In the genomic region with DNA sequence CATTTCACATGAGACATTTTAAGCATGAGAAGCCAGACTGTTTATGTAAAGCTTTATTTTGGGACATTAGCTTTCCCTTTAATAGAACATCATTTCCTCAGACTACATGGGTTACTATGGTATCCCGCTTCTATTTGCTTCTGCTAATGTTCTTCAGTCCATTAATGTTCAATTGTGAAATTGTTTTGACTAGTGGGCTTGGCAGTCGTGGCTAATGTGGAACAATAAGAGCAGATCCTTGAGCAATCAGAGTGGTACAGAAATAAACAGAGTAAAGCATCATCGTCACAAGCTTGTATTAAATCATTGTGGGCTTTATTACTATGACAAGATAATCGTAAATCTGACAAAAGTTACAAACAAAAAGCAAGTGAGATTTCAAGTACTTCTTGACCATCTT, we compare ENCODE assay signal across 14 cellular contexts.
DNase-seq lines count a peak whose midpoint lies in the region; TF ChIP-seq lines count a peak whose summit lies in the region.
"Had no signal": no experiment of that assay in that cellular context is flagged by ENCODE, and none has a peak within 500 bp of the region (broad histone marks: within the 10 kb centered on the region; RNA-seq: fewer than 3 reads in every experiment).

No MANE protein-coding gene starts in this region.

- H3K4me1 ChIP-seq in breast epithelium, result no peaks in the 10 kb centered on the region
- H3K4me1 ChIP-seq in uterus, result no peaks in the 10 kb centered on the region
- no peaks in the 10 kb centered on the region for H3K4me1 ChIP-seq in OCI-LY7 (ENCODE audit: insufficient read depth, low read length, poor library complexity, severe bottlenecking)

- H3K4me3 ChIP-seq in breast epithelium, result no peak overlapping the region
- no peak overlapping the region for H3K4me3 ChIP-seq in foreskin fibroblast (ENCODE audit: low read depth in 1 of 2, low read length in 2 of 2)
- H3K4me3 ChIP-seq in uterus, result no peak overlapping the region
- H3K4me3 ChIP-seq in OCI-LY7 (ENCODE audit: low read depth, low read length, poor library complexity, severe bottlenecking), result no peak overlapping the region
- H3K4me3 ChIP-seq: K562 had no signal

- H3K27ac Mint-ChIP-seq in MCF 10A (ENCODE audit: low read depth, unreplicated experiment), result peak overlapping the region; percentile 46
- H3K27ac Mint-ChIP-seq: activated naive CD8-positive, alpha-beta T cell; effector memory CD8-positive, alpha-beta T cell had no signal

- H3K4me3 Mint-ChIP-seq in MCF 10A (ENCODE audit: unreplicated experiment), result no peak overlapping the region
- H3K4me3 Mint-ChIP-seq: activated naive CD8-positive, alpha-beta T cell; effector memory CD8-positive, alpha-beta T cell; naive B cell had no signal

- CTCF ChIA-PET in MCF 10A (lab: Yijun Ruan, JAX), result no interaction called here
- CTCF ChIA-PET in OCI-LY7 (lab: Charles Lee; ENCODE audit: unreplicated experiment), result no interaction called here

- H3K27me3 Mint-ChIP-seq in MCF 10A (ENCODE audit: insufficient read depth, unreplicated experiment), result no peaks in the 10 kb centered on the region
- H3K27me3 Mint-ChIP-seq: activated naive CD8-positive, alpha-beta T cell; effector memory CD8-positive, alpha-beta T cell; naive B cell had no signal

- TF ChIP-seq POLR2A in breast epithelium (IDR thresholded peaks at IDR 0.05) (no peak), uterus (IDR thresholded peaks at IDR 0.05) (no peak)

- peaks cover 28% of the 10 kb centered on the region for H3K4me1 Mint-ChIP-seq in MCF 10A (ENCODE audit: insufficient read depth, unreplicated experiment)
- H3K4me1 Mint-ChIP-seq: naive B cell had no signal

- no peaks in the 10 kb centered on the region for H4K20me1 ChIP-seq in OCI-LY7 (ENCODE audit: insufficient read depth, low read length)

- H3K9me2 ChIP-seq in OCI-LY7 (ENCODE audit: insufficient read depth, low read length), result no peaks in the 10 kb centered on the region

- H3K9me3 ChIP-seq in breast epithelium (no peaks in the 10 kb centered on the region), uterus (no peaks in the 10 kb centered on the region), OCI-LY7 (ENCODE audit: low read length) (no peaks in the 10 kb centered on the region)

- peak; percentile 86 for DNase-seq in MCF 10A (ENCODE audit: unreplicated experiment)
- DNase-seq in breast epithelium (ENCODE audit: low spot score in 2 of 2), result no peak
- DNase-seq in NCI-H774 (lab: John Stamatoyannopoulos, UW), result peak; percentile 68
- DNase-seq in foreskin fibroblast, result peak; percentile 62
- DNase-seq in uterus, result peak; percentile 41 to 80
- DNase-seq in GM10266 (ENCODE audit: extremely low spot score), result no peak
- no peak for DNase-seq in occipital lobe (lab: John Stamatoyannopoulos, UW)
- no peak for DNase-seq in OCI-LY7 (ENCODE audit: low spot score)
- DNase-seq: AML-193; effector memory CD8-positive, alpha-beta T cell; naive B cell; stimulated activated CD4-positive, alpha-beta T cell treated with anti-CD3 and anti-CD28 coated beads, Interleukin-12 subunit alpha, Interleukin-12 subunit beta, amount 100 ng/mL, for 4 hours had no signal

- H3K27me3 ChIP-seq in breast epithelium (no peaks in the 10 kb centered on the region), uterus (no peaks in the 10 kb centered on the region)

- BruUV-seq in MCF 10A (replicated peaks; lab: Mats Ljungman, UMichigan), result no TSS peak
- BruUV-seq in OCI-LY7 (replicated peaks; lab: Mats Ljungman, UMichigan), result no TSS peak

- POLR2A ChIA-PET in MCF 10A (lab: Yijun Ruan, JAX) (interaction anchor here (0.8 kb wide), 1 partner anchor 11 kb away, joined by 6 read pairs; no protein-coding TSS in a partner anchor), OCI-LY7 (lab: Charles Lee) (interaction anchor here (0.8 to 1.9 kb wide), 5 partner anchors 9 to 416 kb away, joined by 3 to 5 read pairs (median 3); no protein-coding TSS in a partner anchor)

- H3K79me2 ChIP-seq in OCI-LY7 (ENCODE audit: insufficient read depth, low read depth, low read length), result no peaks in the 10 kb centered on the region

- H3K9me3 Mint-ChIP-seq in MCF 10A (ENCODE audit: unreplicated experiment), result peaks cover 10% of the 10 kb centered on the region

- TF ChIP-seq CTCF in MCF 10A (IDR thresholded peaks at IDR 0.05; ENCODE audit: unreplicated experiment), result no peak
- no peak for TF ChIP-seq CTCF in breast epithelium (IDR thresholded peaks at IDR 0.05)
- no peak for TF ChIP-seq CTCF in foreskin fibroblast (IDR thresholded peaks at IDR 0.05; ENCODE audit: low read depth, low read length)
- no peak for TF ChIP-seq CTCF in uterus (IDR thresholded peaks at IDR 0.05)
- no peak for TF ChIP-seq CTCF in GM10266 (IDR thresholded peaks at IDR 0.05; ENCODE audit: control insufficient read depth, insufficient read depth, low read depth, missing control alignments)
- TF ChIP-seq CTCF in OCI-LY7 (conservative IDR thresholded peaks at IDR 0.05; ENCODE audit: low read length), result no peak

- intact Hi-C loops in MCF 10A (cut with micrococcal nuclease) (no loop called here), breast epithelium (cut with DNase I; ENCODE audit: low total_unique reads) (no loop called here), uterus (cut with DNase I; ENCODE audit: low total_unique reads) (no loop called here), OCI-LY7 (cut with micrococcal nuclease; ENCODE audit: unreplicated experiment) (no loop called here)

- H3K27ac ChIP-seq in breast epithelium (no peak overlapping the region), uterus (peak overlapping the region; percentile 52 to 67), OCI-LY7 (ENCODE audit: low read depth, low read length, poor library complexity, severe bottlenecking) (no peak overlapping the region)

- no peaks in the 10 kb centered on the region for H3K36me3 Mint-ChIP-seq in MCF 10A (ENCODE audit: insufficient read depth, unreplicated experiment)
- H3K36me3 Mint-ChIP-seq: activated naive CD8-positive, alpha-beta T cell; naive B cell had no signal

- H3K36me3 ChIP-seq in breast epithelium (no peaks in the 10 kb centered on the region), uterus (no peaks in the 10 kb centered on the region), OCI-LY7 (ENCODE audit: insufficient read depth, low read length) (no peaks in the 10 kb centered on the region)

- no peak overlapping the region for H2AFZ ChIP-seq in OCI-LY7 (ENCODE audit: low read length)

- H3K4me2 ChIP-seq in OCI-LY7 (ENCODE audit: low read length), result no peak overlapping the region

Comparison
In these comparisons a context has a peak if more than half of its experiments do, and no peak if none do; other contexts are left out.
1. DNase-seq: peak in MCF 10A (single experiment), NCI-H774 (single experiment), foreskin fibroblast (2 of 2) and uterus (2 of 2); none in breast epithelium (0 of 2), GM10266 (single experiment), occipital lobe (single experiment) and OCI-LY7 (single experiment).
2. H3K27ac ChIP-seq: peak in uterus (2 of 2); none in breast epithelium (0 of 2) and OCI-LY7 (single experiment).